21 cellular contexts compared by ENCODE assay signal in genomic region chr7:80686576-80686975, GRCh38.
A peak's percentile ranks its signal among the peaks of the same experiment; 100 is the strongest.
DNase-seq lines count a peak whose midpoint lies in the region; TF ChIP-seq lines count a peak whose summit lies in the region.
"Had no signal": no experiment of that assay in that cellular context is flagged by ENCODE, and none has a peak within 500 bp of the region (broad histone marks: within the 10 kb centered on the region; RNA-seq: fewer than 3 reads in every experiment).

No MANE protein-coding gene starts in this region.

- no peak overlapping the region for H3K4me3 ChIP-seq in epithelial cell of esophagus (ENCODE audit: low read length)
- H3K4me3 ChIP-seq: BLaER1, cardiac muscle cell, SJSA1, spleen, upper lobe of left lung had no signal

- TF ChIP-seq CTCF in epithelial cell of esophagus (IDR thresholded peaks at IDR 0.05; ENCODE audit: insufficient read depth, low read depth, low read length, missing control alignments) = no peak

- DNase-seq in SIG-M5 treated with dmso at 0.1 percent for 504 hours (lab: John Stamatoyannopoulos, UW; ENCODE audit: unreplicated experiment) = peak; percentile 59
- DNase-seq in SIG-M5 (lab: John Stamatoyannopoulos, UW) = no peak
- DNase-seq in NOMO-1 treated with dmso at 0.1 percent for 144 hours (lab: John Stamatoyannopoulos, UW; ENCODE audit: unreplicated experiment) = peak; percentile 72
- DNase-seq in epithelial cell of esophagus (ENCODE audit: low read depth) = peak; percentile 76
- no peak for DNase-seq in amniotic stem cell (lab: John Stamatoyannopoulos, UW)
- DNase-seq in NCI-H510A (lab: John Stamatoyannopoulos, UW) = no peak
- DNase-seq in NCI-H526 treated with DMSO at 0.1 percent for 48 hours (lab: John Stamatoyannopoulos, UW) = no peak
- DNase-seq in NCI-H1694 treated with DMSO at 0.1 percent for 48 hours (lab: John Stamatoyannopoulos, UW) = no peak
- DNase-seq: activated CD4-positive, alpha-beta T cell treated with anti-CD3 and anti-CD28 coated beads, Interleukin-2, amount 50 U/mL, for 1 hour; activated CD8-positive, alpha-beta memory T cell treated with anti-CD3 and anti-CD28 coated beads, Interleukin-2, amount 50 U/mL, for 4 hours; KG1; NCI-H1105; NCI-H2081 treated with DMSO at 0.1 percent for 48 hours; occipital lobe; spleen; stimulated activated CD4-positive, alpha-beta T cell treated with anti-CD3 and anti-CD28 coated beads, Interleukin-4, amount 100 ng/mL, for 4 hours; upper lobe of left lung; WERI-Rb-1 had no signal

Comparison
In these comparisons a context has a peak if more than half of its experiments do, and no peak if none do; other contexts are left out.
1. DNase-seq: peak in SIG-M5 treated with dmso at 0.1 percent for 504 hours (single experiment), NOMO-1 treated with dmso at 0.1 percent for 144 hours (single experiment) and epithelial cell of esophagus (single experiment); none in SIG-M5 (single experiment), amniotic stem cell (single experiment), NCI-H510A (single experiment), NCI-H526 treated with DMSO at 0.1 percent for 48 hours (single experiment) and NCI-H1694 treated with DMSO at 0.1 percent for 48 hours (single experiment).